Comparison of ENCODE assay signal across 8 cellular contexts in the genomic region with DNA sequence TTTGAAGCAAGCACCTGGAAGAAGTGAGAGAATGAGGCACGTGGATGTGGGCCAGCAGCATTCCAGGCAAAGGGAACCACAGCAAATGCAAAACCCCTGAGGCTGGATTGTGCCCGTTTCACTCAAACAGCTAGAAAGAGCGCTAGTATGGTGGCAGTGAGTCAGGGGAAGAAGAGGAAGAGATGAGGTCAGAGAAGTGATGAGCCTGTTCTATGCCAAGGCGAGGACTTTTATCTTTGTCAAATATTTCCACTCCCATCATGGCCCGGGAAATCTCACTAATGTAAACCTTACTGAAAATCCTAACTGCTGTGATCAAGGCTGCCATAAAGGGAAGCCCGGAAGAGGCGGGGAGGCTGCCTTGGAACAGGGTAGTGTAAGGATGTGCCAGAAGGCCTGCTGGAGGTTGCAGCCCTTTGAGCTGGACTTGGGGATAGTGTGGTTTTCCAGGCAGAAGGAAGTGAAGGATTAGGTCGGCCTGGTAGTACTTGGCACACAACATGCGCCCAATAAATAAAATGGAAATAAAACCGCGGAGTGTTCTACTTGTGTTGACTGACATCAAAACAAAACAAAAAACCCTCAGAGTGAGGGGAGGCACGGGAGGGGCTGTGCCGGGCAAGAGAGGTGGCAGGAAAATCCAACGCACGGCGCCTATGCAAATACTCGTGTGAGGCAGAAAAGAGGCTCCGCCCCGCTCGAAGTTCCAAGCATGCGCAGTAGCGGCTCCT. TPM values are rescaled to one million over a fixed set of nuclear protein-coding genes. Genes with fewer than 3 reads are reported as not detected.
DNase-seq lines count a peak whose midpoint lies in the region; ATAC-seq and TF ChIP-seq lines count a peak whose summit lies in the region.

No MANE protein-coding gene starts in this region.

- H2AK5ac ChIP-seq in neuronal stem cell (ENCODE audit: low read depth, low read length), result no peak overlapping the region

- H3K79me1 ChIP-seq in neuronal stem cell (ENCODE audit: low read depth, low read length), result peaks cover 6% of the 10 kb centered on the region

- H3K4me1 ChIP-seq in Caco-2 (no peaks in the 10 kb centered on the region), fibroblast of lung (ENCODE audit: control insufficient read depth, extremely low read depth, insufficient read depth, low read length) (peaks cover 9% of the 10 kb centered on the region), neuronal stem cell (ENCODE audit: control insufficient read depth in 2 of 2, insufficient read depth in 1 of 2, low read depth in 1 of 2, low read length in 2 of 2) (peaks cover 14 to 18% of the 10 kb centered on the region in 2 donors)

- H3K4me2 ChIP-seq in fibroblast of lung (ENCODE audit: extremely low read depth, insufficient read depth, low read length) (peak overlapping the region; percentile 49), neuronal stem cell (ENCODE audit: insufficient read depth, low read length, poor library complexity, severe bottlenecking) (peak overlapping the region; percentile 40)

- peak overlapping the region; percentile 91 for H3K27ac Mint-ChIP-seq in Caco-2 (ENCODE audit: unreplicated experiment)
- peak overlapping the region; percentile 97 for H3K27ac Mint-ChIP-seq in activated CD4-positive, alpha-beta memory T cell treated with anti-CD3 and anti-CD28 coated beads, Interleukin-2, amount 10 ng/mL, durations not matched to agents 7 days and 5 days

- BruUV-seq in Caco-2 (replicated peaks; lab: Mats Ljungman, UMichigan), result TSS peak; percentile 56

- H3K36me3 ChIP-seq in Caco-2 (ENCODE audit: control insufficient read depth, insufficient read depth, low read length) (peaks cover 3% of the 10 kb centered on the region), fibroblast of lung (ENCODE audit: control insufficient read depth, insufficient read depth, low read length) (peaks cover 21% of the 10 kb centered on the region), neuronal stem cell (replicated peaks in 1 of 2; ENCODE audit: control insufficient read depth in 2 of 2, insufficient read depth in 2 of 2, low read length in 2 of 2) (peaks cover 32 to 71% of the 10 kb centered on the region in 2 donors)

- H4K91ac ChIP-seq in neuronal stem cell (ENCODE audit: low read depth, low read length, poor library complexity), result no peak overlapping the region

- WGBS in neuronal stem cell (ENCODE audit: extremely low coverage in 2 of 2, insufficient read length in 2 of 2, insufficient replicate concordance in 1 of 2), 2 donors, result no CpG with 5 or more reads among the region's 22 CpGs

- H3K9me3 ChIP-seq in Caco-2, result no peaks in the 10 kb centered on the region
- H3K9me3 ChIP-seq in fibroblast of lung (ENCODE audit: control insufficient read depth, insufficient read depth, low read depth, low read length), result no peaks in the 10 kb centered on the region
- no peaks in the 10 kb centered on the region for H3K9me3 ChIP-seq in neuronal stem cell (replicated peaks in 1 of 2; ENCODE audit: control insufficient read depth in 2 of 2, insufficient read depth in 1 of 2, low read depth in 1 of 2, low read length in 2 of 2)

- H3K27me3 ChIP-seq in Caco-2 (replicated peaks; ENCODE audit: control insufficient read depth, insufficient read depth, low read length) (no peaks in the 10 kb centered on the region), fibroblast of lung (ENCODE audit: control insufficient read depth, insufficient read depth, low read length) (no peaks in the 10 kb centered on the region), neuronal stem cell (ENCODE audit: control insufficient read depth in 3 of 3, insufficient read depth in 3 of 3, low read depth in 1 of 3, low read length in 3 of 3) (no peaks in the 10 kb centered on the region)

- POLR2A ChIA-PET in Caco-2 (lab: Charles Lee), result interaction anchor here (0.8 to 3.0 kb wide), 9 partner anchors 12 to 339 kb away, joined by 3 to 35 read pairs (median 6); a partner anchor contains a TSS
- POLR2A ChIA-PET in activated CD4-positive, alpha-beta memory T cell treated with anti-CD3 and anti-CD28 coated beads, Interleukin-2, amount 10 ng/mL, durations not matched to agents 7 days and 5 days (lab: Charles Lee), result interaction anchor here (0.7 to 5.0 kb wide), 10 partner anchors 8 to 310 kb away, joined by 3 to 53 read pairs (median 8); a partner anchor contains a TSS

- H3K9ac ChIP-seq in fibroblast of lung (ENCODE audit: insufficient read depth, low read length) (peak overlapping the region; percentile 46), neuronal stem cell (ENCODE audit: low read depth, low read length, poor library complexity) (no peak overlapping the region)

- no peak overlapping the region for H2BK12ac ChIP-seq in neuronal stem cell (ENCODE audit: low read length)

- H3K4me3 Mint-ChIP-seq in Caco-2 (ENCODE audit: unreplicated experiment), result peak overlapping the region; percentile 84
- H3K4me3 Mint-ChIP-seq in activated CD4-positive, alpha-beta memory T cell treated with anti-CD3 and anti-CD28 coated beads, Interleukin-2, amount 10 ng/mL, durations not matched to agents 7 days and 5 days, result peak overlapping the region; percentile 85

- DNase-seq in Caco-2 (no peak), LNCaP clone FGC (ENCODE audit: low read depth) (no peak), fibroblast of lung (ENCODE audit: low read depth in 2 of 2) (peak in 1 of 2 donors; percentile 69), neuronal stem cell (ENCODE audit: low spot score) (no peak), inferior parietal cortex (ENCODE audit: extremely low spot score) (no peak), SW 1271 (lab: John Stamatoyannopoulos, UW) (no peak)
- DNase-seq in activated CD4-positive, alpha-beta memory T cell treated with anti-CD3 and anti-CD28 coated beads, Interleukin-2, amount 10 ng/mL, durations not matched to agents 7 days and 5 days, result no peak

- peaks cover 73% of the 10 kb centered on the region for H3K36me3 Mint-ChIP-seq in Caco-2 (ENCODE audit: insufficient read depth, unreplicated experiment)
- peaks cover 59% of the 10 kb centered on the region for H3K36me3 Mint-ChIP-seq in activated CD4-positive, alpha-beta memory T cell treated with anti-CD3 and anti-CD28 coated beads, Interleukin-2, amount 10 ng/mL, durations not matched to agents 7 days and 5 days (ENCODE audit: low read depth)

- H2BK120ac ChIP-seq in neuronal stem cell (ENCODE audit: low read depth, low read length), result no peak overlapping the region

- peaks cover 34% of the 10 kb centered on the region for H3K4me1 Mint-ChIP-seq in Caco-2 (ENCODE audit: low read depth, unreplicated experiment)
- H3K4me1 Mint-ChIP-seq in activated CD4-positive, alpha-beta memory T cell treated with anti-CD3 and anti-CD28 coated beads, Interleukin-2, amount 10 ng/mL, durations not matched to agents 7 days and 5 days, result peaks cover 43% of the 10 kb centered on the region

- H2BK15ac ChIP-seq in neuronal stem cell (ENCODE audit: low read length), result no peak overlapping the region

- H3K4me3 ChIP-seq in Caco-2 (ENCODE audit: low read depth, low read length) (peak overlapping the region; percentile 33), LNCaP clone FGC (ENCODE audit: low read depth, low read length) (peak overlapping the region; percentile 25; the same call in 1 of the 2 replicates), fibroblast of lung (replicated peaks in 1 of 4; ENCODE audit: control extremely low read depth in 1 of 4, insufficient read depth in 1 of 4, low read depth in 3 of 4, low read length in 4 of 4) (peak overlapping the region in 3 of 4 experiments; percentile 6 to 40 (median 28)), neuronal stem cell (ENCODE audit: low read length in 2 of 2) (peak overlapping the region in 1 of 2 donors; percentile 32)

- H2BK5ac ChIP-seq in neuronal stem cell (ENCODE audit: low read length), result peak overlapping the region; percentile 24

- H2AFZ ChIP-seq in fibroblast of lung (ENCODE audit: low read length), result no peak overlapping the region
- no peak overlapping the region for H2AFZ ChIP-seq in neuronal stem cell (ENCODE audit: low read length)

- H3K23ac ChIP-seq in neuronal stem cell (ENCODE audit: low read depth, low read length, poor library complexity), result no peak overlapping the region

- H3K27me3 Mint-ChIP-seq in Caco-2 (ENCODE audit: insufficient read depth, unreplicated experiment), result no peaks in the 10 kb centered on the region
- H3K27me3 Mint-ChIP-seq in activated CD4-positive, alpha-beta memory T cell treated with anti-CD3 and anti-CD28 coated beads, Interleukin-2, amount 10 ng/mL, durations not matched to agents 7 days and 5 days, result no peaks in the 10 kb centered on the region

- ATAC-seq in HG02981 (IDR thresholded peaks at IDR 0.05; ENCODE audit: unreplicated experiment), result no peak

- peaks cover 37% of the 10 kb centered on the region for H3K79me2 ChIP-seq in fibroblast of lung (ENCODE audit: control insufficient read depth, insufficient read depth, low read length)

- no peak overlapping the region for H4K8ac ChIP-seq in neuronal stem cell (ENCODE audit: low read depth, low read length)

- CTCF ChIA-PET in Caco-2 (lab: Charles Lee), result interaction anchor here (0.5 to 1.3 kb wide), 6 partner anchors 17 to 324 kb away, joined by 3 to 9 read pairs (median 3); a partner anchor contains a TSS
- CTCF ChIA-PET in activated CD4-positive, alpha-beta memory T cell treated with anti-CD3 and anti-CD28 coated beads, Interleukin-2, amount 10 ng/mL, durations not matched to agents 7 days and 5 days (lab: Charles Lee), result interaction anchor here (0.6 to 1.7 kb wide), 5 partner anchors 16 to 167 kb away, joined by 3 to 6 read pairs (median 4); a partner anchor contains a TSS

- no peak overlapping the region for H3K18ac ChIP-seq in neuronal stem cell (ENCODE audit: low read length)

- H3K27ac ChIP-seq in fibroblast of lung (ENCODE audit: insufficient read depth, low read length) (peak overlapping the region; percentile 75), neuronal stem cell (replicated peaks; ENCODE audit: low read length) (peak overlapping the region; percentile 76)

- intact Hi-C loops in Caco-2 (cut with micrococcal nuclease; ENCODE audit: unreplicated experiment), result loop anchor here (5.0 to 10.0 kb wide), 2 partner anchors 165 to 438 kb away; a partner anchor contains a TSS

- H3K14ac ChIP-seq in neuronal stem cell (ENCODE audit: low read length), result no peak overlapping the region

- H3K9me3 Mint-ChIP-seq in Caco-2 (ENCODE audit: unreplicated experiment), result no peaks in the 10 kb centered on the region
- no peaks in the 10 kb centered on the region for H3K9me3 Mint-ChIP-seq in activated CD4-positive, alpha-beta memory T cell treated with anti-CD3 and anti-CD28 coated beads, Interleukin-2, amount 10 ng/mL, durations not matched to agents 7 days and 5 days

- no peak overlapping the region for H3K4ac ChIP-seq in neuronal stem cell (ENCODE audit: low read length)

- no peak for TF ChIP-seq CTCF in Caco-2 (IDR thresholded peaks at IDR 0.05; ENCODE audit: insufficient read depth in 1 of 2, low read depth in 1 of 2, low read length in 1 of 2, severe bottlenecking in 1 of 2, unreplicated experiment in 1 of 2)
- no peak for TF ChIP-seq CTCF in LNCaP clone FGC (IDR thresholded peaks at IDR 0.05; ENCODE audit: control insufficient read depth, extremely low read depth, insufficient read depth)
- no peak for TF ChIP-seq CTCF in fibroblast of lung (conservative IDR thresholded peaks at IDR 0.05 in 1 of 2, IDR thresholded peaks at IDR 0.05 in 1 of 2; ENCODE audit: low read depth in 1 of 2, low read length in 2 of 2)

- no peaks in the 10 kb centered on the region for H4K20me1 ChIP-seq in fibroblast of lung (ENCODE audit: control insufficient read depth, extremely low read depth, insufficient read depth, low read length)

RNA-seq across cellular contexts. Expression of a gene that starts 1.2 kb away (rescaled TPM):
- total RNA-seq in Caco-2 (2022) (117 and 129 TPM in 2 replicates), fibroblast of lung (34.2 and 57.6 TPM in 2 replicates)
- 10 to 100 TPM; 59.6 to 60.0 TPM for total RNA-seq in activated CD4-positive, alpha-beta memory T cell treated with anti-CD3 and anti-CD28 coated beads, Interleukin-2, amount 10 ng/mL, durations not matched to agents 7 days and 5 days
- 104 and 135 TPM in 2 replicates for polyA plus RNA-seq in fibroblast of lung
- 97.8 and 126 TPM in 2 replicates for polyA plus RNA-seq in fibroblast of lung (2012)
- polyA minus RNA-seq in fibroblast of lung (ENCODE audit: low replicate concordance), result 291 and 368 TPM in 2 replicates
- 136 TPM for polyA plus RNA-seq in neuronal stem cell (2013, experiment 1 of 2)
- polyA plus RNA-seq in neuronal stem cell (2013, experiment 2 of 2), result 138 TPM

RNA-seq across cellular contexts. Expression of a gene that starts 15.5 kb away (rescaled TPM):
- total RNA-seq in Caco-2 (2022), result 57.5 and 61.2 TPM in 2 replicates
- total RNA-seq in activated CD4-positive, alpha-beta memory T cell treated with anti-CD3 and anti-CD28 coated beads, Interleukin-2, amount 10 ng/mL, durations not matched to agents 7 days and 5 days, result 10 to 100 TPM; 27.6 to 29.4 TPM
- total RNA-seq in fibroblast of lung, result 37.0 and 47.9 TPM in 2 replicates
- 24.6 and 26.1 TPM in 2 replicates for polyA plus RNA-seq in fibroblast of lung
- 45.7 and 45.9 TPM in 2 replicates for polyA plus RNA-seq in fibroblast of lung (2012)
- polyA minus RNA-seq in fibroblast of lung (ENCODE audit: low replicate concordance), result 144 and 168 TPM in 2 replicates
- polyA plus RNA-seq in neuronal stem cell (2013, experiment 1 of 2), result 78.8 TPM
- polyA plus RNA-seq in neuronal stem cell (2013, experiment 2 of 2), result 73.4 TPM

RNA-seq across cellular contexts. Expression of a gene that starts 23.7 kb away (rescaled TPM):
- total RNA-seq in Caco-2 (2022) (156 and 157 TPM in 2 replicates), fibroblast of lung (75.2 and 135 TPM in 2 replicates)
- 100 to 1,000 TPM; 180 to 187 TPM for total RNA-seq in activated CD4-positive, alpha-beta memory T cell treated with anti-CD3 and anti-CD28 coated beads, Interleukin-2, amount 10 ng/mL, durations not matched to agents 7 days and 5 days
- polyA plus RNA-seq in fibroblast of lung, result 158 and 303 TPM in 2 replicates
- polyA plus RNA-seq in fibroblast of lung (2012), result 188 and 340 TPM in 2 replicates
- polyA minus RNA-seq in fibroblast of lung (ENCODE audit: low replicate concordance), result 759 and 1,104 TPM in 2 replicates
- polyA plus RNA-seq in neuronal stem cell (2013, experiment 1 of 2), result 139 TPM
- 137 TPM for polyA plus RNA-seq in neuronal stem cell (2013, experiment 2 of 2)
